ENCODE assay signal across 12 cellular contexts in the genomic region with DNA sequence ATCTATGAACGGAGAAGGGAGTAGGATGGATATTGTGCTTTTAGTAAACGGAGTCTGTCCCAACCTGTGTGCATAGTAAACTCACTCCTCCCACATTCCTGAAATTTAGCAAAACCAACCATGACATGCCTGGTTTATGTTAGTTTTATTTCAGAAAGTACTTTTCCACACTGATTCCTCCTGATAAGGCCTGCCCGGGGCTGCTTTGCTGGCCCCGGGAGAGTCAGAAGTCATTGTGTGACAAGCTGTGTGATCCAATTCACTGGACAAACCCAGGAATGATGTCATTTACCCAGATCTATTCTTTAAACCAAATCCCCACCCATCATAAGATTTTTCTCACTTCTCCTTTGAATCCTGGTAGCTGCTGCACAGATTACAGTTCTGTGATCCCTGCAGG.
A peak's percentile ranks its signal among the peaks of the same experiment; 100 is the strongest.
DNase-seq lines count a peak whose midpoint lies in the region; ATAC-seq and TF ChIP-seq lines count a peak whose summit lies in the region.
"Had no signal": no experiment of that assay in that cellular context is flagged by ENCODE, and none has a peak within 500 bp of the region (broad histone marks: within the 10 kb centered on the region; RNA-seq: fewer than 3 reads in every experiment).

No MANE protein-coding gene starts in this region.

- no peaks in the 10 kb centered on the region for H3K9me3 ChIP-seq in right lobe of liver
- no peaks in the 10 kb centered on the region for H3K9me3 ChIP-seq in tibial artery

- DNase-seq in RPMI7951 (ENCODE audit: low read depth) = peak; percentile 81
- no peak for DNase-seq in epithelial cell of prostate (ENCODE audit: low read depth, low spot score)
- DNase-seq in right lobe of liver = peak in 2 of 3 donors; percentile 29 to 54
- no peak for DNase-seq in tibial artery
- DNase-seq in NK-92 (lab: John Stamatoyannopoulos, UW; ENCODE audit: unreplicated experiment) = no peak
- no peak for DNase-seq in activated CD8-positive, alpha-beta memory T cell treated with anti-CD3 and anti-CD28 coated beads, Interleukin-2, amount 50 U/mL, for 48 hours
- DNase-seq: activated CD8-positive, alpha-beta memory T cell treated with anti-CD3 and anti-CD28 coated beads for 24 hours; central memory CD4-positive, alpha-beta T cell; stimulated activated CD4-positive, alpha-beta T cell treated with anti-CD3 and anti-CD28 coated beads, Interleukin-2, amount 100 ng/mL, for 48 hours had no signal

- H3K4me1 ChIP-seq in right lobe of liver (peaks cover 0 to 27% (median 9%) of the 10 kb centered on the region in 4 donors), tibial artery (peaks cover 0 to 87% (median 42%) of the 10 kb centered on the region in 4 donors)

- no peak for TF ChIP-seq CTCF in right lobe of liver (IDR thresholded peaks at IDR 0.05)
- TF ChIP-seq CTCF in tibial artery (IDR thresholded peaks at IDR 0.05) = no peak

- intact Hi-C loops in right lobe of liver (cut with DNase I) (no loop called here), tibial artery (cut with DNase I; ENCODE audit: low total_unique reads) (no loop called here)

- WGBS in right lobe of liver (ENCODE audit: insufficient coverage, low coverage, low lambda C conversion rate, missing lambda C conversion rate) = 21% methylated on average over 4 of the region's 4 CpGs

- H3K36me3 ChIP-seq in right lobe of liver (no peaks in the 10 kb centered on the region), tibial artery (no peaks in the 10 kb centered on the region)

- ATAC-seq in right lobe of liver (peak; percentile 70 to 86 (median 78)), HG02588 (IDR thresholded peaks at IDR 0.05; ENCODE audit: unreplicated experiment) (no peak), GM18867 (IDR thresholded peaks at IDR 0.05; ENCODE audit: unreplicated experiment) (no peak)

- TF ChIP-seq POLR2A in right lobe of liver (IDR thresholded peaks at IDR 0.05) = no peak

- H3K27ac ChIP-seq in epithelial cell of prostate (peak overlapping the region; percentile 55), right lobe of liver (peak overlapping the region in 2 of 3 donors; percentile 12 to 49), tibial artery (peak overlapping the region; percentile 82)

- H3K4me3 ChIP-seq in right lobe of liver (no peak overlapping the region), tibial artery (no peak overlapping the region)
- H3K4me3 ChIP-seq: lung had no signal

- H3K27me3 ChIP-seq in right lobe of liver (no peaks in the 10 kb centered on the region), tibial artery (no peaks in the 10 kb centered on the region)

Comparison
In these comparisons a context has a peak if more than half of its experiments do, and no peak if none do; other contexts are left out.
1. DNase-seq: peak in RPMI7951 (single experiment) and right lobe of liver (2 of 3); none in epithelial cell of prostate (single experiment), tibial artery (0 of 2), NK-92 (single experiment) and activated CD8-positive, alpha-beta memory T cell treated with anti-CD3 and anti-CD28 coated beads, Interleukin-2, amount 50 U/mL, for 48 hours (single experiment).
2. H3K27ac ChIP-seq: peak in every context shown above with its lines; median percentile 82 in tibial artery; 55 in epithelial cell of prostate; 30 in right lobe of liver.
3. ATAC-seq: peak in right lobe of liver (4 of 4); none in HG02588 (single experiment) and GM18867 (single experiment).